24 cellular contexts compared by ENCODE assay signal in genomic region chrX:43728966-43729365, GRCh38.
A peak's percentile ranks its signal among the peaks of the same experiment; 100 is the strongest.
DNase-seq lines count a peak whose midpoint lies in the region; ATAC-seq and TF ChIP-seq lines count a peak whose summit lies in the region.
"Had no signal": no experiment of that assay in that cellular context is flagged by ENCODE, and none has a peak within 500 bp of the region (broad histone marks: within the 10 kb centered on the region; RNA-seq: fewer than 3 reads in every experiment).

No MANE protein-coding gene starts in this region.

- WGBS in transverse colon (ENCODE audit: low coverage in 1 of 2), 2 donors: 93% methylated on average over 1 of the region's 1 CpG; no CpG with 5 or more reads in 1 of the 2 donors

- H3K36me3 Mint-ChIP-seq in CD14-positive monocyte: peaks cover 0 to 3% of the 10 kb centered on the region in 2 donors
- H3K36me3 Mint-ChIP-seq in activated naive CD8-positive, alpha-beta T cell treated with anti-CD3 and anti-CD28 coated beads, Interleukin-2, amount 50 U/mL, for 24 hours (ENCODE audit: low read depth): no peaks in the 10 kb centered on the region
- H3K36me3 Mint-ChIP-seq: CD4-positive, CD25-positive, alpha-beta regulatory T cell; CD8-positive, alpha-beta T cell had no signal

- H3K27me3 Mint-ChIP-seq in CD14-positive monocyte (ENCODE audit: low read depth in 3 of 3): peaks cover 0 to 10% (median 0%) of the 10 kb centered on the region in 3 donors
- H3K27me3 Mint-ChIP-seq in activated naive CD8-positive, alpha-beta T cell treated with anti-CD3 and anti-CD28 coated beads, Interleukin-2, amount 50 U/mL, for 24 hours: peaks cover 5% of the 10 kb centered on the region
- H3K27me3 Mint-ChIP-seq: CD4-positive, CD25-positive, alpha-beta regulatory T cell had no signal

- no peak for ATAC-seq in HG03439 (IDR thresholded peaks at IDR 0.05; ENCODE audit: unreplicated experiment)
- ATAC-seq in activated naive CD8-positive, alpha-beta T cell treated with anti-CD3 and anti-CD28 coated beads, Interleukin-2, amount 50 U/mL, for 24 hours: no peak
- ATAC-seq: A549; CD8-positive, alpha-beta T cell; GM12878 had no signal

- no peak for TF ChIP-seq CTCF in CD14-positive monocyte (IDR thresholded peaks at IDR 0.05)
- TF ChIP-seq CTCF in transverse colon (IDR thresholded peaks at IDR 0.05): no peak

- peak overlapping the region in 5 of 7 donors; percentile 4 to 92 (median 57) for H3K27ac Mint-ChIP-seq in CD14-positive monocyte
- H3K27ac Mint-ChIP-seq in activated naive CD8-positive, alpha-beta T cell treated with anti-CD3 and anti-CD28 coated beads, Interleukin-2, amount 50 U/mL, for 24 hours: no peak overlapping the region
- H3K27ac Mint-ChIP-seq: CD4-positive, CD25-positive, alpha-beta regulatory T cell; CD8-positive, alpha-beta T cell; HFFc6 had no signal

- in situ Hi-C loops in Caki2 (cut with HindIII; ENCODE audit: low pct_unique_long_range_greater_than_20kb, low sequenced_read_pairs): no loop called here
- in situ Hi-C loops in transverse colon (cut with MboI; ENCODE audit: low pct_ligation_motif_present in 1 of 4, low pct_unique_long_range_greater_than_20kb in 1 of 4, low sequenced_read_pairs in 3 of 4): no loop called here

- peaks cover 0 to 6% (median 3%) of the 10 kb centered on the region in 7 donors for H3K9me3 Mint-ChIP-seq in CD14-positive monocyte
- no peaks in the 10 kb centered on the region for H3K9me3 Mint-ChIP-seq in activated naive CD8-positive, alpha-beta T cell treated with anti-CD3 and anti-CD28 coated beads, Interleukin-2, amount 50 U/mL, for 24 hours
- H3K9me3 Mint-ChIP-seq: CD8-positive, alpha-beta T cell had no signal

- no peak overlapping the region for H3K27ac ChIP-seq in transverse colon
- H3K27ac ChIP-seq: A549; BLaER1 treated with 17β-estradiol and CSF1 and Interleukin-3, amounts not matched to agents 10 nM and 100 nM had no signal

- H3K36me3 ChIP-seq in transverse colon: no peaks in the 10 kb centered on the region
- H3K36me3 ChIP-seq: BE2C; BLaER1 treated with 17β-estradiol and CSF1 and Interleukin-3, amounts not matched to agents 10 nM and 100 nM; HAP-1 had no signal

- H3K4me3 ChIP-seq in transverse colon: no peak overlapping the region
- H3K4me3 ChIP-seq: A549; BLaER1 treated with 17β-estradiol and CSF1 and Interleukin-3, amounts not matched to agents 10 nM and 100 nM; GM12878; HAP-1 had no signal

- H3K4me1 Mint-ChIP-seq in CD14-positive monocyte: peaks cover 35% of the 10 kb centered on the region
- no peaks in the 10 kb centered on the region for H3K4me1 Mint-ChIP-seq in activated naive CD8-positive, alpha-beta T cell treated with anti-CD3 and anti-CD28 coated beads, Interleukin-2, amount 50 U/mL, for 24 hours

- no peaks in the 10 kb centered on the region for H3K9me3 ChIP-seq in transverse colon
- H3K9me3 ChIP-seq: A549, BE2C, Caco-2, HAP-1 had no signal

- H3K27me3 ChIP-seq in transverse colon: no peaks in the 10 kb centered on the region
- H3K27me3 ChIP-seq: BE2C had no signal

- H3K4me1 ChIP-seq in transverse colon: peaks cover 0 to 3% (median 0%) of the 10 kb centered on the region in 4 donors
- H3K4me1 ChIP-seq: A549; BE2C; BLaER1 treated with 17β-estradiol and CSF1 and Interleukin-3, amounts not matched to agents 10 nM and 100 nM; Caco-2; HAP-1 had no signal

- no peak for TF ChIP-seq EP300 in transverse colon (IDR thresholded peaks at IDR 0.05; ENCODE audit: low read depth)

- no peak overlapping the region for H3K4me3 Mint-ChIP-seq in CD14-positive monocyte
- no peak overlapping the region for H3K4me3 Mint-ChIP-seq in activated naive CD8-positive, alpha-beta T cell treated with anti-CD3 and anti-CD28 coated beads, Interleukin-2, amount 50 U/mL, for 24 hours
- H3K4me3 Mint-ChIP-seq: CD4-positive, CD25-positive, alpha-beta regulatory T cell; CD8-positive, alpha-beta T cell; HFFc6 had no signal

- TF ChIP-seq POLR2A in transverse colon (IDR thresholded peaks at IDR 0.05): no peak

- DNase-seq in CD14-positive monocyte (ENCODE audit: low spot score) (no peak), Caki2 (ENCODE audit: low read depth) (peak; percentile 15), kidney tubule cell (ENCODE audit: low spot score) (peak; percentile 51), renal cortical epithelial cell (ENCODE audit: low read depth) (peak; percentile 15), transverse colon (no peak)
- DNase-seq in stimulated activated CD4-positive, alpha-beta T cell treated with anti-CD3 and anti-CD28 coated beads, Interleukin-2, amount 100 ng/mL, for 48 hours: no peak
- DNase-seq in activated naive CD8-positive, alpha-beta T cell treated with anti-CD3 and anti-CD28 coated beads, Interleukin-2, amount 50 U/mL, for 24 hours: no peak
- DNase-seq: 8988T; ACHN; BE2C; Caco-2; CD4-positive, CD25-positive, alpha-beta regulatory T cell; CD8-positive, alpha-beta T cell; DMS 273 treated with DMSO at 0.1 percent for 48 hours; DMS79; EL; GDM1; GOT3; HFFc6 had no signal

- intact Hi-C loops in CD14-positive monocyte (cut with micrococcal nuclease): loop anchor here in 1 of 2 donors (10.0 kb wide), 1 partner anchor 74 kb away; the partner anchor contains the start of gene MAOA
- intact Hi-C loops in transverse colon (cut with DNase I; ENCODE audit: low total_unique reads): no loop called here

Comparison
In these comparisons a context has a peak if more than half of its experiments do, and no peak if none do; other contexts are left out.
1. DNase-seq: peak in Caki2 (single experiment), kidney tubule cell (single experiment) and renal cortical epithelial cell (single experiment); none in CD14-positive monocyte (single experiment), transverse colon (single experiment), stimulated activated CD4-positive, alpha-beta T cell treated with anti-CD3 and anti-CD28 coated beads, Interleukin-2, amount 100 ng/mL, for 48 hours (0 of 2) and activated naive CD8-positive, alpha-beta T cell treated with anti-CD3 and anti-CD28 coated beads, Interleukin-2, amount 50 U/mL, for 24 hours (single experiment).